ENCODE assay signal across 8 cellular contexts in genomic region chr10:95133016-95133752, GRCh38.
DNase-seq lines count a peak whose midpoint lies in the region; ATAC-seq and TF ChIP-seq lines count a peak whose summit lies in the region.

No MANE protein-coding gene starts in this region.

- peaks cover 0 to 8% of the 10 kb centered on the region in 2 donors for H3K9me3 ChIP-seq in lung (ENCODE audit: control insufficient read depth in 2 of 2, insufficient read depth in 1 of 2, low read length in 1 of 2)

- no peaks in the 10 kb centered on the region for H3K27me3 ChIP-seq in lung (ENCODE audit: control insufficient read depth, insufficient read depth)

- ATAC-seq in GM18867 (IDR thresholded peaks at IDR 0.05; ENCODE audit: unreplicated experiment) (peak; percentile 93), HG03095 (IDR thresholded peaks at IDR 0.05; ENCODE audit: unreplicated experiment) (peak; percentile 92), lung (ENCODE audit: insufficient read depth, low FRiP score) (peak; percentile 78)

- TF ChIP-seq CTCF in AG10803 (conservative IDR thresholded peaks at IDR 0.05; ENCODE audit: low read length) (peak; percentile 80), choroid plexus epithelial cell (conservative IDR thresholded peaks at IDR 0.05; ENCODE audit: low read depth, low read length) (peak; percentile 90), lung (IDR thresholded peaks at IDR 0.05; ENCODE audit: control extremely low read depth, extremely low read depth) (peak; percentile 75)

- no peak overlapping the region for H3K27ac ChIP-seq in lung (ENCODE audit: low read depth in 1 of 2, low read length in 1 of 2)

- WGBS in lung, 2 donors = 55 to 67% methylated on average over 4 of the region's 4 CpGs

- H3K4me3 ChIP-seq in AG10803 (ENCODE audit: low read length) (no peak overlapping the region), choroid plexus epithelial cell (ENCODE audit: low read depth, low read length) (no peak overlapping the region), lung (no peak overlapping the region)

- DNase-seq in AG10803 (ENCODE audit: low read depth) = peak; percentile 73
- peak; percentile 6 for DNase-seq in NCI-H2196 treated with DMSO at 0.1 percent for 48 hours (lab: John Stamatoyannopoulos, UW; ENCODE audit: unreplicated experiment)
- peak; percentile 11 for DNase-seq in activated CD4-positive, CD25-positive, alpha-beta regulatory T cell treated with anti-CD3 and anti-CD28 coated beads, Interleukin-2, amount 50 U/mL, for 16 hours (ENCODE audit: low read depth, low spot score)
- peak; percentile 85 for DNase-seq in choroid plexus epithelial cell (ENCODE audit: low read depth)
- peak; percentile 88 for DNase-seq in lung (ENCODE audit: low spot score)
- peak; percentile 22 to 30 for DNase-seq in stimulated activated CD8-positive, alpha-beta memory T cell treated with anti-CD3 and anti-CD28 coated beads, Interleukin-2, amount 100 ng/mL, for 1 hour (ENCODE audit: low read depth in 2 of 2)

- H3K36me3 ChIP-seq in lung (ENCODE audit: control insufficient read depth in 2 of 2, insufficient read depth in 2 of 2, low read length in 2 of 2) = no peaks in the 10 kb centered on the region

- no peaks in the 10 kb centered on the region for H3K4me1 ChIP-seq in lung (ENCODE audit: control insufficient read depth in 2 of 2, insufficient read depth in 2 of 2, low read length in 2 of 2)

Comparison
In these comparisons a context has a peak if more than half of its experiments do, and no peak if none do; other contexts are left out.
1. DNase-seq: peak in every context shown above with its lines; median percentile 88 in lung; 85 in choroid plexus epithelial cell; 73 in AG10803; 26 in stimulated activated CD8-positive, alpha-beta memory T cell treated with anti-CD3 and anti-CD28 coated beads, Interleukin-2, amount 100 ng/mL, for 1 hour; 11 in activated CD4-positive, CD25-positive, alpha-beta regulatory T cell treated with anti-CD3 and anti-CD28 coated beads, Interleukin-2, amount 50 U/mL, for 16 hours; 6 in NCI-H2196 treated with DMSO at 0.1 percent for 48 hours.